Comparison of ENCODE assay signal across 15 cellular contexts in genomic region chr5:124280044-124280443, GRCh38.
DNase-seq lines count a peak whose midpoint lies in the region; FAIRE-seq and TF ChIP-seq lines count a peak whose summit lies in the region.
"Had no signal": no experiment of that assay in that cellular context is flagged by ENCODE, and none has a peak within 500 bp of the region (broad histone marks: within the 10 kb centered on the region; RNA-seq: fewer than 3 reads in every experiment).

No MANE protein-coding gene starts in this region.

- peaks cover 6% of the 10 kb centered on the region for H3K4me1 ChIP-seq in keratinocyte (ENCODE audit: control insufficient read depth, extremely low read depth, insufficient read depth, low read length)
- H3K4me1 ChIP-seq: BLaER1 treated with 17β-estradiol and CSF1 and Interleukin-3, amounts not matched to agents 10 nM and 100 nM had no signal

- no peak overlapping the region for H3K4me3 ChIP-seq in keratinocyte (ENCODE audit: control insufficient read depth in 2 of 3, extremely low read depth in 1 of 3, insufficient read depth in 2 of 3, low read depth in 1 of 3, low read length in 3 of 3)
- H3K4me3 ChIP-seq: BLaER1 treated with 17β-estradiol and CSF1 and Interleukin-3, amounts not matched to agents 10 nM and 100 nM had no signal

- POLR2A ChIA-PET in RWPE1 (lab: Yijun Ruan, JAX; ENCODE audit: low non-redundant PET) = no interaction called here

- no peaks in the 10 kb centered on the region for H3K9me1 ChIP-seq in keratinocyte (ENCODE audit: control insufficient read depth, extremely low read depth, insufficient read depth, low read length)

- H3K27me3 ChIP-seq in keratinocyte (ENCODE audit: control insufficient read depth, extremely low read depth, insufficient read depth, low read length) = no peaks in the 10 kb centered on the region
- H3K27me3 ChIP-seq: BLaER1 treated with 17β-estradiol and CSF1 and Interleukin-3, amounts not matched to agents 10 nM and 100 nM had no signal

- peak overlapping the region; percentile 6 for H3K4me2 ChIP-seq in keratinocyte (ENCODE audit: control insufficient read depth, extremely low read depth, insufficient read depth, low read depth, low read length)
- H3K4me2 ChIP-seq: BLaER1 treated with 17β-estradiol and CSF1 and Interleukin-3, amounts not matched to agents 10 nM and 100 nM had no signal

- H3K9me3 ChIP-seq in keratinocyte (ENCODE audit: control insufficient read depth, low read depth, low read length) = no peaks in the 10 kb centered on the region
- H3K9me3 ChIP-seq: BLaER1 treated with 17β-estradiol and CSF1 and Interleukin-3, amounts not matched to agents 10 nM and 100 nM had no signal

- dilution Hi-C loops in keratinocyte (cut with MboI; ENCODE audit: extremely low pct_ligation_motif_present, low sequenced_read_pairs) = no loop called here

- no peak overlapping the region for H2AFZ ChIP-seq in keratinocyte (ENCODE audit: control insufficient read depth, low read length)

- no peaks in the 10 kb centered on the region for H3K79me2 ChIP-seq in keratinocyte (ENCODE audit: control insufficient read depth, insufficient read depth, low read length)

- H3K9ac ChIP-seq in keratinocyte (ENCODE audit: control insufficient read depth, extremely low read depth, insufficient read depth, low read length) = no peak overlapping the region
- H3K9ac ChIP-seq: BLaER1 treated with 17β-estradiol and CSF1 and Interleukin-3, amounts not matched to agents 10 nM and 100 nM had no signal

- CTCF ChIA-PET in RWPE1 (lab: Yijun Ruan, JAX) = no interaction called here

- H4K20me1 ChIP-seq in keratinocyte (ENCODE audit: control insufficient read depth, extremely low read depth, insufficient read depth, low read length) = no peaks in the 10 kb centered on the region
- H4K20me1 ChIP-seq: BLaER1 treated with 17β-estradiol and CSF1 and Interleukin-3, amounts not matched to agents 10 nM and 100 nM had no signal

- no peak for TF ChIP-seq CTCF in RWPE1 (conservative IDR thresholded peaks at IDR 0.05; ENCODE audit: low read depth)
- TF ChIP-seq CTCF in keratinocyte (optimal IDR thresholded peaks at IDR 0.05 in 1 of 3, IDR thresholded peaks at IDR 0.05 in 1 of 3, conservative IDR thresholded peaks at IDR 0.05 in 1 of 3; ENCODE audit: extremely low read depth in 1 of 3, insufficient read depth in 2 of 3, low read length in 3 of 3) = no peak

- peak; percentile 39 for DNase-seq in RWPE1 (ENCODE audit: low spot score)
- peak; percentile 22 for DNase-seq in epithelial cell of prostate (ENCODE audit: low read depth, low spot score)
- peak; percentile 17 for DNase-seq in keratinocyte (ENCODE audit: low read depth, low spot score)
- no peak for DNase-seq in HuH-7 (ENCODE audit: low spot score)
- no peak for DNase-seq in activated CD4-positive, alpha-beta T cell treated with anti-CD3 and anti-CD28 coated beads, Interleukin-2, amount 50 U/mL, for 4 hours
- no peak for DNase-seq in stimulated activated CD8-positive, alpha-beta memory T cell treated with anti-CD3 and anti-CD28 coated beads, Interleukin-4, amount 100 ng/mL, for 48 hours
- DNase-seq: Caco-2; CD8-positive, alpha-beta memory T cell; GOT3; H7 had no signal

- H3K36me3 ChIP-seq in keratinocyte (ENCODE audit: control insufficient read depth in 2 of 2, extremely low read depth in 1 of 2, insufficient read depth in 2 of 2, low read length in 2 of 2) = no peaks in the 10 kb centered on the region
- H3K36me3 ChIP-seq: BLaER1 treated with 17β-estradiol and CSF1 and Interleukin-3, amounts not matched to agents 10 nM and 100 nM had no signal

- FAIRE-seq in keratinocyte (lab: Jason Lieb, UNC) = no peak
- FAIRE-seq: D721Med, G401.6, GM12891, GM19239 had no signal

- H3K27ac ChIP-seq in RWPE1 (peak overlapping the region; percentile 51), epithelial cell of prostate (peak overlapping the region; percentile 11), keratinocyte (ENCODE audit: control insufficient read depth, insufficient read depth, low read length) (no peak overlapping the region)
- H3K27ac ChIP-seq: BLaER1 treated with 17β-estradiol and CSF1 and Interleukin-3, amounts not matched to agents 10 nM and 100 nM had no signal

Comparison
In these comparisons a context has a peak if more than half of its experiments do, and no peak if none do; other contexts are left out.
1. DNase-seq: peak in RWPE1 (single experiment), epithelial cell of prostate (single experiment) and keratinocyte (single experiment); none in HuH-7 (single experiment), activated CD4-positive, alpha-beta T cell treated with anti-CD3 and anti-CD28 coated beads, Interleukin-2, amount 50 U/mL, for 4 hours (0 of 2) and stimulated activated CD8-positive, alpha-beta memory T cell treated with anti-CD3 and anti-CD28 coated beads, Interleukin-4, amount 100 ng/mL, for 48 hours (single experiment).